Comparison of ENCODE assay signal across 2 cellular contexts in genomic region chr16:3579776-3580175, GRCh38.
TF ChIP-seq lines count a peak whose summit lies in the region.

No MANE protein-coding gene starts in this region.

TF ChIP-seq in GM12878, 131 proteins besides CTCF, POLR2A, EP300 and RAD21:
- TF ChIP-seq PAX5 (IDR thresholded peaks at IDR 0.05; ENCODE audit: borderline replicate concordance, low read depth, low read length), result no peak
- no peak for TF ChIP-seq RELA (IDR thresholded peaks at IDR 0.05; ENCODE audit: borderline replicate concordance, partially characterized antibody)
- TF ChIP-seq, protein P1, sequence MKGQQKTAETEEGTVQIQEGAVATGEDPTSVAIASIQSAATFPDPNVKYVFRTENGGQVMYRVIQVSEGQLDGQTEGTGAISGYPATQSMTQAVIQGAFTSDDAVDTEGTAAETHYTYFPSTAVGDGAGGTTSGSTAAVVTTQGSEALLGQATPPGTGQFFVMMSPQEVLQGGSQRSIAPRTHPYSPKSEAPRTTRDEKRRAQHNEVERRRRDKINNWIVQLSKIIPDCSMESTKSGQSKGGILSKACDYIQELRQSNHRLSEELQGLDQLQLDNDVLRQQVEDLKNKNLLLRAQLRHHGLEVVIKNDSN (IDR thresholded peaks at IDR 0.05; ENCODE audit: borderline replicate concordance, extremely low read length, insufficient read depth, low read depth, low read length), result no peak
- TF ChIP-seq PKNOX1 (IDR thresholded peaks at IDR 0.05), result no peak
- TF ChIP-seq STAT3 (IDR thresholded peaks at IDR 0.05; ENCODE audit: low read depth, low read length), result no peak
- TF ChIP-seq CHD2 (IDR thresholded peaks at IDR 0.05; ENCODE audit: borderline replicate concordance, low read depth, low read length), result no peak
- TF ChIP-seq STAT1 (conservative IDR thresholded peaks at IDR 0.05), result no peak
- no peak for TF ChIP-seq RAD51 (IDR thresholded peaks at IDR 0.05)
- TF ChIP-seq, protein P2, sequence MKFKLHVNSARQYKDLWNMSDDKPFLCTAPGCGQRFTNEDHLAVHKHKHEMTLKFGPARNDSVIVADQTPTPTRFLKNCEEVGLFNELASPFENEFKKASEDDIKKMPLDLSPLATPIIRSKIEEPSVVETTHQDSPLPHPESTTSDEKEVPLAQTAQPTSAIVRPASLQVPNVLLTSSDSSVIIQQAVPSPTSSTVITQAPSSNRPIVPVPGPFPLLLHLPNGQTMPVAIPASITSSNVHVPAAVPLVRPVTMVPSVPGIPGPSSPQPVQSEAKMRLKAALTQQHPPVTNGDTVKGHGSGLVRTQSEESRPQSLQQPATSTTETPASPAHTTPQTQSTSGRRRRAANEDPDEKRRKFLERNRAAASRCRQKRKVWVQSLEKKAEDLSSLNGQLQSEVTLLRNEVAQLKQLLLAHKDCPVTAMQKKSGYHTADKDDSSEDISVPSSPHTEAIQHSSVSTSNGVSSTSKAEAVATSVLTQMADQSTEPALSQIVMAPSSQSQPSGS (IDR thresholded peaks at IDR 0.05; ENCODE audit: low read length), result no peak
- TF ChIP-seq FOS (IDR thresholded peaks at IDR 0.05; ENCODE audit: borderline replicate concordance, extremely low read depth, insufficient read length), result no peak
- TF ChIP-seq, protein P3, sequence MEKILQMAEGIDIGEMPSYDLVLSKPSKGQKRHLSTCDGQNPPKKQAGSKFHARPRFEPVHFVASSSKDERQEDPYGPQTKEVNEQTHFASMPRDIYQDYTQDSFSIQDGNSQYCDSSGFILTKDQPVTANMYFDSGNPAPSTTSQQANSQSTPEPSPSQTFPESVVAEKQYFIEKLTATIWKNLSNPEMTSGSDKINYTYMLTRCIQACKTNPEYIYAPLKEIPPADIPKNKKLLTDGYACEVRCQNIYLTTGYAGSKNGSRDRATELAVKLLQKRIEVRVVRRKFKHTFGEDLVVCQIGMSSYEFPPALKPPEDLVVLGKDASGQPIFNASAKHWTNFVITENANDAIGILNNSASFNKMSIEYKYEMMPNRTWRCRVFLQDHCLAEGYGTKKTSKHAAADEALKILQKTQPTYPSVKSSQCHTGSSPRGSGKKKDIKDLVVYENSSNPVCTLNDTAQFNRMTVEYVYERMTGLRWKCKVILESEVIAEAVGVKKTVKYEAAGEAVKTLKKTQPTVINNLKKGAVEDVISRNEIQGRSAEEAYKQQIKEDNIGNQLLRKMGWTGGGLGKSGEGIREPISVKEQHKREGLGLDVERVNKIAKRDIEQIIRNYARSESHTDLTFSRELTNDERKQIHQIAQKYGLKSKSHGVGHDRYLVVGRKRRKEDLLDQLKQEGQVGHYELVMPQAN (conservative IDR thresholded peaks at IDR 0.05), result no peak
- TF ChIP-seq EGR1 (IDR thresholded peaks at IDR 0.05; ENCODE audit: borderline replicate concordance in 1 of 2, low read depth in 2 of 2, low read length in 2 of 2), result no peak

TF ChIP-seq in WTC11, 78 proteins besides CTCF, POLR2A, EP300 and RAD21:
- no peak for TF ChIP-seq ZNF416 (CRISPR knock-in tag; IDR thresholded peaks at IDR 0.05)
- no peak for TF ChIP-seq SMAD4 (CRISPR knock-in tag; IDR thresholded peaks at IDR 0.05)
- no peak for TF ChIP-seq ZNF219 (CRISPR knock-in tag; IDR thresholded peaks at IDR 0.05; ENCODE audit: borderline replicate concordance)
- TF ChIP-seq NR2C2 (CRISPR knock-in tag; IDR thresholded peaks at IDR 0.05), result no peak
- TF ChIP-seq SP1 (CRISPR knock-in tag; conservative IDR thresholded peaks at IDR 0.05), result no peak
- TF ChIP-seq, protein P4, sequence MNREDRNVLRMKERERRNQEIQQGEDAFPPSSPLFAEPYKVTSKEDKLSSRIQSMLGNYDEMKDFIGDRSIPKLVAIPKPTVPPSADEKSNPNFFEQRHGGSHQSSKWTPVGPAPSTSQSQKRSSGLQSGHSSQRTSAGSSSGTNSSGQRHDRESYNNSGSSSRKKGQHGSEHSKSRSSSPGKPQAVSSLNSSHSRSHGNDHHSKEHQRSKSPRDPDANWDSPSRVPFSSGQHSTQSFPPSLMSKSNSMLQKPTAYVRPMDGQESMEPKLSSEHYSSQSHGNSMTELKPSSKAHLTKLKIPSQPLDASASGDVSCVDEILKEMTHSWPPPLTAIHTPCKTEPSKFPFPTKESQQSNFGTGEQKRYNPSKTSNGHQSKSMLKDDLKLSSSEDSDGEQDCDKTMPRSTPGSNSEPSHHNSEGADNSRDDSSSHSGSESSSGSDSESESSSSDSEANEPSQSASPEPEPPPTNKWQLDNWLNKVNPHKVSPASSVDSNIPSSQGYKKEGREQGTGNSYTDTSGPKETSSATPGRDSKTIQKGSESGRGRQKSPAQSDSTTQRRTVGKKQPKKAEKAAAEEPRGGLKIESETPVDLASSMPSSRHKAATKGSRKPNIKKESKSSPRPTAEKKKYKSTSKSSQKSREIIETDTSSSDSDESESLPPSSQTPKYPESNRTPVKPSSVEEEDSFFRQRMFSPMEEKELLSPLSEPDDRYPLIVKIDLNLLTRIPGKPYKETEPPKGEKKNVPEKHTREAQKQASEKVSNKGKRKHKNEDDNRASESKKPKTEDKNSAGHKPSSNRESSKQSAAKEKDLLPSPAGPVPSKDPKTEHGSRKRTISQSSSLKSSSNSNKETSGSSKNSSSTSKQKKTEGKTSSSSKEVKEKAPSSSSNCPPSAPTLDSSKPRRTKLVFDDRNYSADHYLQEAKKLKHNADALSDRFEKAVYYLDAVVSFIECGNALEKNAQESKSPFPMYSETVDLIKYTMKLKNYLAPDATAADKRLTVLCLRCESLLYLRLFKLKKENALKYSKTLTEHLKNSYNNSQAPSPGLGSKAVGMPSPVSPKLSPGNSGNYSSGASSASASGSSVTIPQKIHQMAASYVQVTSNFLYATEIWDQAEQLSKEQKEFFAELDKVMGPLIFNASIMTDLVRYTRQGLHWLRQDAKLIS (CRISPR knock-in tag; IDR thresholded peaks at IDR 0.05; ENCODE audit: borderline replicate concordance), result no peak
- no peak for TF ChIP-seq ZNF423 (CRISPR knock-in tag; IDR thresholded peaks at IDR 0.05)
- TF ChIP-seq, protein P1 (CRISPR knock-in tag; IDR thresholded peaks at IDR 0.05), result no peak
- TF ChIP-seq MLX (CRISPR knock-in tag; IDR thresholded peaks at IDR 0.05), result no peak
- no peak for TF ChIP-seq ETV6 (CRISPR knock-in tag; IDR thresholded peaks at IDR 0.05)
TF ChIP-seq in WTC11: peak in this region for 0.
